ENCODE assay signal across 29 cellular contexts in genomic region chr12:103308396-103308795, GRCh38.
"Had no signal": no experiment of that assay in that cellular context is flagged by ENCODE, and none has a peak within 500 bp of the region (broad histone marks: within the 10 kb centered on the region; RNA-seq: fewer than 3 reads in every experiment).

No MANE protein-coding gene starts in this region.

- H3K4me1 ChIP-seq: SJCRH30 had no signal

- H3K4me1 Mint-ChIP-seq: activated CD4-positive, alpha-beta T cell treated with anti-CD3 and anti-CD28 coated beads, Interleukin-2, amount 10 ng/mL, durations not matched to agents 24 days and 14 days; activated naive CD8-positive, alpha-beta T cell treated with anti-CD3 and anti-CD28 coated beads for 36 hours; activated T-helper 17 cell treated with anti-CD3 and anti-CD28 coated beads, Interleukin-2, amount 50 U/mL, for 72 hours had no signal

- H3K27ac ChIP-seq: brain microvascular endothelial cell, SJCRH30, SK-N-MC had no signal

- H3K27me3 ChIP-seq: brain microvascular endothelial cell, SJCRH30 had no signal

- FAIRE-seq: K562, TTC549 had no signal

- H3K9me3 ChIP-seq: SJCRH30 had no signal

- H3K27ac Mint-ChIP-seq: activated CD4-positive, alpha-beta T cell treated with anti-CD3 and anti-CD28 coated beads, Interleukin-2, amount 10 ng/mL, durations not matched to agents 24 days and 14 days; activated CD8-positive, alpha-beta T cell treated with anti-CD3 and anti-CD28 coated beads for 36 hours; activated naive CD8-positive, alpha-beta T cell treated with anti-CD3 and anti-CD28 coated beads for 36 hours; activated T-helper 17 cell treated with anti-CD3 and anti-CD28 coated beads, Interleukin-2, amount 50 U/mL, for 72 hours; T-helper 2 cell treated with Interferon-gamma antibody and Interleukin-4, amounts not matched to agents 5 μg/mL and 100 μg/mL, for 36 hours had no signal

- ATAC-seq: activated CD8-positive, alpha-beta T cell treated with anti-CD3 and anti-CD28 coated beads for 36 hours; activated T-helper 17 cell treated with anti-CD3 and anti-CD28 coated beads, Interleukin-2, amount 50 U/mL, for 72 hours; K562; Panc1 had no signal

- DNase-seq: activated CD4-positive, alpha-beta T cell treated with anti-CD3 and anti-CD28 coated beads, Interleukin-2, amount 10 ng/mL, durations not matched to agents 24 days and 14 days; activated CD4-positive, alpha-beta T cell treated with anti-CD3 and anti-CD28 coated beads, Interleukin-2, amount 50 U/mL, for 4 hours; activated CD8-positive, alpha-beta memory T cell treated with anti-CD3 and anti-CD28 coated beads, Interleukin-2, amount 50 U/mL, for 4 hours; activated CD8-positive, alpha-beta T cell treated with anti-CD3 and anti-CD28 coated beads for 36 hours; activated effector memory CD4-positive, alpha-beta T cell treated with anti-CD3 and anti-CD28 coated beads, Interleukin-2, amount 50 U/mL, for 16 hours; activated naive CD4-positive, alpha-beta T cell; activated naive CD4-positive, alpha-beta T cell treated with anti-CD3 and anti-CD28 coated beads, Interleukin-2, amount 50 U/mL, for 16 hours; activated naive CD8-positive, alpha-beta T cell treated with anti-CD3 and anti-CD28 coated beads for 36 hours; activated T-cell treated with anti-CD3 and anti-CD28 coated beads for 4 hours; activated T-cell treated with anti-CD3 and anti-CD28 coated beads, Interleukin-2, amount 50 U/mL, for 48 hours; amniotic stem cell; aorta; brain microvascular endothelial cell; NCI-H1092 treated with DMSO at 0.1 percent for 48 hours; NCI-H1417; NCI-H1694 treated with DMSO at 0.1 percent for 48 hours; NCI-H2029; NCI-H2107; NCI-H226; NCI-H446 treated with DMSO at 0.1 percent for 48 hours; NCI-H524; SHP77; SJCRH30 had no signal

- H3K36me3 Mint-ChIP-seq: activated naive CD8-positive, alpha-beta T cell treated with anti-CD3 and anti-CD28 coated beads for 36 hours had no signal

- H3K4me3 ChIP-seq: K562, SJCRH30, SK-N-MC had no signal

- H3K9me3 Mint-ChIP-seq: activated CD4-positive, alpha-beta T cell treated with anti-CD3 and anti-CD28 coated beads, Interleukin-2, amount 10 ng/mL, durations not matched to agents 24 days and 14 days; activated CD8-positive, alpha-beta T cell treated with anti-CD3 and anti-CD28 coated beads for 36 hours; activated naive CD8-positive, alpha-beta T cell treated with anti-CD3 and anti-CD28 coated beads for 36 hours; activated T-helper 17 cell treated with anti-CD3 and anti-CD28 coated beads, Interleukin-2, amount 50 U/mL, for 72 hours; T-helper 2 cell treated with Interferon-gamma antibody and Interleukin-4, amounts not matched to agents 5 μg/mL and 100 μg/mL, for 36 hours had no signal

- H3K4me3 Mint-ChIP-seq: activated CD4-positive, alpha-beta T cell treated with anti-CD3 and anti-CD28 coated beads, Interleukin-2, amount 10 ng/mL, durations not matched to agents 24 days and 14 days; activated CD8-positive, alpha-beta T cell treated with anti-CD3 and anti-CD28 coated beads for 36 hours; activated naive CD8-positive, alpha-beta T cell treated with anti-CD3 and anti-CD28 coated beads for 36 hours; activated T-helper 17 cell treated with anti-CD3 and anti-CD28 coated beads, Interleukin-2, amount 50 U/mL, for 72 hours; T-helper 2 cell treated with Interferon-gamma antibody and Interleukin-4, amounts not matched to agents 5 μg/mL and 100 μg/mL, for 36 hours had no signal

- H3K36me3 ChIP-seq: brain microvascular endothelial cell, SJCRH30 had no signal

- H3K27me3 Mint-ChIP-seq: activated CD4-positive, alpha-beta T cell treated with anti-CD3 and anti-CD28 coated beads, Interleukin-2, amount 10 ng/mL, durations not matched to agents 24 days and 14 days; activated CD8-positive, alpha-beta T cell treated with anti-CD3 and anti-CD28 coated beads for 36 hours; activated naive CD8-positive, alpha-beta T cell treated with anti-CD3 and anti-CD28 coated beads for 36 hours; activated T-helper 17 cell treated with anti-CD3 and anti-CD28 coated beads, Interleukin-2, amount 50 U/mL, for 72 hours had no signal
